29 cellular contexts compared by ENCODE assay signal in genomic region chr14:38743941-38744611, GRCh38.
"Had no signal": no experiment of that assay in that cellular context is flagged by ENCODE, and none has a peak within 500 bp of the region (broad histone marks: within the 10 kb centered on the region; RNA-seq: fewer than 3 reads in every experiment).

No MANE protein-coding gene starts in this region.

- H3K36me3 Mint-ChIP-seq: activated naive CD8-positive, alpha-beta T cell treated with anti-CD3 and anti-CD28 coated beads, Interleukin-2, amount 10 ng/mL, durations not matched to agents 7 days and 5 days; T-cell had no signal

- H3K9me3 ChIP-seq: adrenal gland had no signal

- DNase-seq: activated B cell treated with CpG ODN at 0.5 μM for 24 hours; activated CD4-positive, alpha-beta T cell treated with anti-CD3 and anti-CD28 coated beads for 1 hour; activated CD8-positive, alpha-beta memory T cell treated with anti-CD3 and anti-CD28 coated beads for 24 hours; activated gamma-delta T cell treated with Interleukin-2 at 50 U/mL for 16 hours; activated naive CD4-positive, alpha-beta T cell treated with anti-CD3 and anti-CD28 coated beads, Interleukin-2, amount 50 U/mL, for 16 hours; activated naive CD8-positive, alpha-beta T cell treated with anti-CD3 and anti-CD28 coated beads, Interleukin-2, amount 10 ng/mL, durations not matched to agents 7 days and 5 days; activated T-cell treated with anti-CD3 and anti-CD28 coated beads, Interleukin-2, amount 50 U/mL, for 72 hours; adrenal gland; anterior cingulate cortex; cerebellar nuclear complex; Kasumi-1; KBM-7; NCI-H1048; NCI-H146; NCI-H187 treated with DMSO at 0.1 percent for 48 hours; NCI-H2081 treated with DMSO at 0.1 percent for 48 hours; NCI-H2171 treated with DMSO at 0.1 percent for 48 hours; NCI-H226; NCI-H69; NK-92 treated with Interleukin-12 subunit alpha and Interleukin-12 subunit beta, amount 100 ng/mL, for 24 hours; OCI-M1; RPMI8226; T-cell; T-helper 2 cell; T1000 had no signal

- H3K27ac Mint-ChIP-seq: activated B cell treated with CpG ODN at 0.5 μM for 24 hours; activated naive CD8-positive, alpha-beta T cell treated with anti-CD3 and anti-CD28 coated beads, Interleukin-2, amount 10 ng/mL, durations not matched to agents 7 days and 5 days; activated T-cell treated with anti-CD3 and anti-CD28 coated beads, Interleukin-2, amount 50 U/mL, for 72 hours; activated T-helper 2 cell treated with anti-CD3 and anti-CD28 coated beads, Interferon-gamma antibody, Interleukin-2, Interleukin-4, amounts not matched to agents 10 μg/mL and 5 μg/mL and 100 μg/mL, durations not matched to agents 14 hours and 24 hours and 36 hours; T-cell had no signal

- H3K4me3 Mint-ChIP-seq: activated B cell treated with CpG ODN at 0.5 μM for 24 hours; activated naive CD8-positive, alpha-beta T cell treated with anti-CD3 and anti-CD28 coated beads, Interleukin-2, amount 10 ng/mL, durations not matched to agents 7 days and 5 days; activated T-cell treated with anti-CD3 and anti-CD28 coated beads, Interleukin-2, amount 50 U/mL, for 72 hours; T-cell had no signal

- H3K27me3 ChIP-seq: adrenal gland had no signal

- H3K27me3 Mint-ChIP-seq: activated naive CD8-positive, alpha-beta T cell treated with anti-CD3 and anti-CD28 coated beads, Interleukin-2, amount 10 ng/mL, durations not matched to agents 7 days and 5 days had no signal

- H3K36me3 ChIP-seq: adrenal gland had no signal

- H3K27ac ChIP-seq: adrenal gland, SK-N-MC had no signal

- H3K4me3 ChIP-seq: adrenal gland, SK-N-MC had no signal

- ATAC-seq: activated T-cell treated with anti-CD3 and anti-CD28 coated beads, Interleukin-2, amount 50 U/mL, for 72 hours; Panc1; Right ventricle myocardium inferior; T-cell had no signal

- H3K9me3 Mint-ChIP-seq: activated B cell treated with CpG ODN at 0.5 μM for 24 hours; activated naive CD8-positive, alpha-beta T cell treated with anti-CD3 and anti-CD28 coated beads, Interleukin-2, amount 10 ng/mL, durations not matched to agents 7 days and 5 days; activated T-helper 2 cell treated with anti-CD3 and anti-CD28 coated beads, Interferon-gamma antibody, Interleukin-2, Interleukin-4, amounts not matched to agents 10 μg/mL and 5 μg/mL and 100 μg/mL, durations not matched to agents 14 hours and 24 hours and 36 hours; T-cell had no signal

- H3K4me1 ChIP-seq: adrenal gland had no signal

- H3K4me1 Mint-ChIP-seq: activated B cell treated with CpG ODN at 0.5 μM for 24 hours; activated naive CD8-positive, alpha-beta T cell treated with anti-CD3 and anti-CD28 coated beads, Interleukin-2, amount 10 ng/mL, durations not matched to agents 7 days and 5 days; T-cell had no signal
